20 cellular contexts compared by ENCODE assay signal in genomic region chr20:61434361-61434781, GRCh38.
DNase-seq lines count a peak whose midpoint lies in the region; ATAC-seq lines count a peak whose summit lies in the region.
"Had no signal": no experiment of that assay in that cellular context is flagged by ENCODE, and none has a peak within 500 bp of the region (broad histone marks: within the 10 kb centered on the region; RNA-seq: fewer than 3 reads in every experiment).

No MANE protein-coding gene starts in this region.

- H3K9me3 Mint-ChIP-seq in stimulated activated naive CD8-positive, alpha-beta T cell treated with anti-CD3 and anti-CD28 coated beads, Interleukin-15, amount 100 ng/mL, for 72 hours: no peaks in the 10 kb centered on the region

- no peak overlapping the region for H3K27ac ChIP-seq in right cardiac atrium (ENCODE audit: low read length)
- H3K27ac ChIP-seq: A549, breast epithelium, left ventricle myocardium inferior, suprapubic skin had no signal

- no peaks in the 10 kb centered on the region for H3K27me3 ChIP-seq in right cardiac atrium (ENCODE audit: control insufficient read depth, insufficient read depth)

- peaks cover 6% of the 10 kb centered on the region for H3K4me1 ChIP-seq in right cardiac atrium (ENCODE audit: control insufficient read depth, insufficient read depth, low read length)
- H3K4me1 ChIP-seq: breast epithelium, suprapubic skin had no signal

- WGBS in right cardiac atrium: 39% methylated on average over 18 of the region's 18 CpGs

- H3K27me3 Mint-ChIP-seq in stimulated activated naive CD8-positive, alpha-beta T cell treated with anti-CD3 and anti-CD28 coated beads, Interleukin-15, amount 100 ng/mL, for 72 hours: peaks cover 54% of the 10 kb centered on the region

- no peak overlapping the region for H3K4me3 Mint-ChIP-seq in stimulated activated naive CD8-positive, alpha-beta T cell treated with anti-CD3 and anti-CD28 coated beads, Interleukin-15, amount 100 ng/mL, for 72 hours
- H3K4me3 Mint-ChIP-seq: activated T-helper 1 cell treated with anti-CD3 and anti-CD28 coated beads, Interleukin-12 subunit alpha, Interleukin-12 subunit beta, Interleukin-2, Interleukin-4 antibody, amounts not matched to agents 30 ng/mL and 10 ng/mL and 1 ng/mL, durations not matched to agents 14 hours and 24 hours and 36 hours had no signal

- H3K4me1 Mint-ChIP-seq in stimulated activated naive CD8-positive, alpha-beta T cell treated with anti-CD3 and anti-CD28 coated beads, Interleukin-15, amount 100 ng/mL, for 72 hours: no peaks in the 10 kb centered on the region

- no peak for ATAC-seq in Right ventricle myocardium inferior
- no peak for ATAC-seq in right cardiac atrium
- ATAC-seq in GM18867 (IDR thresholded peaks at IDR 0.05; ENCODE audit: unreplicated experiment): no peak
- no peak for ATAC-seq in stimulated activated naive CD8-positive, alpha-beta T cell treated with anti-CD3 and anti-CD28 coated beads, Interleukin-15, amount 100 ng/mL, for 72 hours
- ATAC-seq in GM21723 (IDR thresholded peaks at IDR 0.05; ENCODE audit: unreplicated experiment): no peak
- ATAC-seq: A549 had no signal

- intact Hi-C loops in Right ventricle myocardium inferior (cut with DNase I): no loop called here
- intact Hi-C loops in right cardiac atrium (cut with DNase I): no loop called here

- peak; percentile 11 for DNase-seq in Right ventricle myocardium inferior (ENCODE audit: missing footprints)
- DNase-seq in right cardiac atrium: no peak
- peak; percentile 56 for DNase-seq in SK-N-DZ (ENCODE audit: low spot score)
- DNase-seq in islet precursor cell: peak; percentile 94
- no peak for DNase-seq in stimulated activated naive CD8-positive, alpha-beta T cell treated with anti-CD3 and anti-CD28 coated beads, Interleukin-15, amount 100 ng/mL, for 72 hours
- no peak for DNase-seq in SHP77 (lab: John Stamatoyannopoulos, UW)
- DNase-seq: activated CD4-positive, CD25-positive, alpha-beta regulatory T cell; DMS153; left ventricle myocardium inferior; NCI-H1694; NCI-H510A treated with DMSO at 0.1 percent for 48 hours; SHP77 treated with DMSO at 0.1 percent for 48 hours; small intestine; stimulated activated CD8-positive, alpha-beta memory T cell treated with anti-CD3 and anti-CD28 coated beads, Interleukin-4, amount 100 ng/mL, for 48 hours had no signal

- no peaks in the 10 kb centered on the region for H3K9me3 ChIP-seq in right cardiac atrium (ENCODE audit: control insufficient read depth, low read length)
- H3K9me3 ChIP-seq: A549, breast epithelium, left ventricle myocardium inferior, suprapubic skin had no signal

- H3K27ac Mint-ChIP-seq in stimulated activated naive CD8-positive, alpha-beta T cell treated with anti-CD3 and anti-CD28 coated beads, Interleukin-15, amount 100 ng/mL, for 72 hours: no peak overlapping the region
- H3K27ac Mint-ChIP-seq: activated T-helper 1 cell treated with anti-CD3 and anti-CD28 coated beads, Interleukin-12 subunit alpha, Interleukin-12 subunit beta, Interleukin-2, Interleukin-4 antibody, amounts not matched to agents 30 ng/mL and 10 ng/mL and 1 ng/mL, durations not matched to agents 14 hours and 24 hours and 36 hours had no signal

- no peak overlapping the region for H3K4me3 ChIP-seq in right cardiac atrium (ENCODE audit: low read length)
- H3K4me3 ChIP-seq: A549, breast epithelium, left ventricle myocardium inferior, suprapubic skin had no signal

Comparison
In these comparisons a context has a peak if more than half of its experiments do, and no peak if none do; other contexts are left out.
1. DNase-seq: peak in Right ventricle myocardium inferior (single experiment), SK-N-DZ (single experiment) and islet precursor cell (single experiment); none in right cardiac atrium (0 of 3), stimulated activated naive CD8-positive, alpha-beta T cell treated with anti-CD3 and anti-CD28 coated beads, Interleukin-15, amount 100 ng/mL, for 72 hours (0 of 2) and SHP77 (0 of 2).